ENCODE assay signal across 7 cellular contexts in genomic region chr1:85839459-85839858, GRCh38.
"Had no signal": no experiment of that assay in that cellular context is flagged by ENCODE, and none has a peak within 500 bp of the region (broad histone marks: within the 10 kb centered on the region; RNA-seq: fewer than 3 reads in every experiment).

No MANE protein-coding gene starts in this region.

- H3K4me2 ChIP-seq: GM23338 had no signal

- H2AFZ ChIP-seq: GM23338 had no signal

- H3K27ac ChIP-seq: HL-60 had no signal

- ATAC-seq: GM23338, HepG2 had no signal

- DNase-seq: H9, HCEC 1CT, HFFc6, KBM-7 had no signal

- H3K4me3 ChIP-seq: GM23338 had no signal
